Comparison of ENCODE assay signal across 26 cellular contexts in the genomic region with DNA sequence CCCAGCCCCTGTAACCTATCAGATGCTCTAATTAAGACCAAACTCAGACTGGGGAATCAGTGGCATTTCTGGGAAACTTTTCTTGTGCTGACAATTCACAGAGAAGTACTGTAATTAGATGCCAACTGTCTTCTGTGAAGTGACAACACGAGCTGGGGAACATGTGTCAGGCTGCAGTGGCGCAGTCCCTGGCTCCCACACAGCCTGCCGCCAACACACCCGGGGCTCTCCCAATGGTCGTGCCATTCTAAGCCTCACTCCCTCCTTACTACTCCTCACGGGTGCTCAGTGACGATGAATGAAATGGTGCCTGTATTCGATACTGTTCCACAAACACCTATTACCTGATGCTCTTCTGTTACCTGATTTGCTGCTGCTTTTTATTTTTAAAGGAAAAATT. TPM values are rescaled to one million over a fixed set of nuclear protein-coding genes. Genes with fewer than 3 reads are reported as not detected.
"Had no signal": no experiment of that assay in that cellular context is flagged by ENCODE, and none has a peak within 500 bp of the region (broad histone marks: within the 10 kb centered on the region; RNA-seq: fewer than 3 reads in every experiment).

No MANE protein-coding gene starts in this region.

- H3K36me3 ChIP-seq: neural progenitor cell, ovary, right lobe of liver, sigmoid colon, stomach, thoracic aorta, thyroid gland, tibial nerve, upper lobe of left lung, uterus had no signal

- H3K9me3 ChIP-seq: ovary, psoas muscle, right lobe of liver, sigmoid colon, stomach, thoracic aorta, thyroid gland, tibial nerve, upper lobe of left lung, uterus had no signal

- ATAC-seq: naive thymus-derived CD4-positive, alpha-beta T cell; natural killer cell; psoas muscle; right cardiac atrium; right lobe of liver; stimulated activated effector memory CD8-positive, alpha-beta T cell treated with anti-CD3 and anti-CD28 coated beads, Interleukin-12 subunit alpha, Interleukin-12 subunit beta, amount 100 ng/mL, for 72 hours; stimulated activated naive B cell treated with anti-CD40 and anti-IgM and Interleukin-4, amounts not matched to agents 10 μg/mL and 1 μg/mL and 100 μg/mL, for 72 hours had no signal

- FAIRE-seq: small intestine had no signal

- H3K4me1 ChIP-seq: neural progenitor cell, parathyroid adenoma, psoas muscle, right lobe of liver, sigmoid colon, stomach, thyroid gland, tibial nerve, upper lobe of left lung, uterus had no signal

- H3K4me3 ChIP-seq: neural progenitor cell, ovary, psoas muscle, right lobe of liver, sigmoid colon, stomach, thoracic aorta, thyroid gland, tibial nerve, upper lobe of left lung, uterus had no signal

- DNase-seq: naive thymus-derived CD4-positive, alpha-beta T cell; natural killer cell; ovary; psoas muscle; right cardiac atrium; right lobe of liver; sigmoid colon; small intestine; stimulated activated CD4-positive, alpha-beta T cell treated with anti-CD3 and anti-CD28 coated beads, Interleukin-15, amount 100 ng/mL, for 24 hours; stimulated activated CD4-positive, alpha-beta T cell treated with anti-CD3 and anti-CD28 coated beads, Interleukin-2, amount 100 ng/mL, for 24 hours; stimulated activated CD4-positive, alpha-beta T cell treated with anti-CD3 and anti-CD28 coated beads, Interleukin-2, amount 100 ng/mL, for 48 hours; stimulated activated CD4-positive, alpha-beta T cell treated with anti-CD3 and anti-CD28 coated beads, Interleukin-4, amount 100 ng/mL, for 24 hours; stimulated activated naive B cell treated with anti-CD40 and anti-IgM and Interleukin-4, amounts not matched to agents 10 μg/mL and 1 μg/mL and 100 μg/mL, for 72 hours; stimulated activated naive CD4-positive, alpha-beta T cell treated with Interleukin-2 at 50 U/mL for 16 hours; stomach; thyroid gland; trophoblast cell; uterus had no signal

- H3K27ac ChIP-seq: neural progenitor cell, ovary, parathyroid adenoma, psoas muscle, right lobe of liver, sigmoid colon, stomach, thoracic aorta, thyroid gland, tibial nerve, upper lobe of left lung, uterus had no signal

- H3K27me3 ChIP-seq: neural progenitor cell, ovary, right lobe of liver, sigmoid colon, stomach, thyroid gland, tibial nerve, upper lobe of left lung, uterus had no signal

RNA-seq across cellular contexts. Expression of gene GARIN2, which starts 18.6 kb away (rescaled TPM):
- total RNA-seq: naive thymus-derived CD4-positive, alpha-beta T cell; natural killer cell; psoas muscle; sigmoid colon; skeletal muscle tissue; stomach; subcutaneous adipose tissue; thyroid gland; tibial nerve; uterus had no signal
- polyA plus RNA-seq: naive thymus-derived CD4-positive, alpha-beta T cell; psoas muscle; right cardiac atrium; stomach had no signal
